In genomic region chr15:58383876-58384275, GRCh38 we compare ENCODE assay signal across 13 cellular contexts. TPM values are rescaled to one million over a fixed set of nuclear protein-coding genes. Genes with fewer than 3 reads are reported as not detected.
DNase-seq lines count a peak whose midpoint lies in the region; TF ChIP-seq lines count a peak whose summit lies in the region.
"Had no signal": no experiment of that assay in that cellular context is flagged by ENCODE, and none has a peak within 500 bp of the region (broad histone marks: within the 10 kb centered on the region; RNA-seq: fewer than 3 reads in every experiment).

No MANE protein-coding gene starts in this region.

- TF ChIP-seq CTCF in GM13977 (IDR thresholded peaks at IDR 0.05; ENCODE audit: extremely low read depth, insufficient read depth, missing control alignments): no peak

- no peaks in the 10 kb centered on the region for H3K9me3 Mint-ChIP-seq in activated naive CD8-positive, alpha-beta T cell (ENCODE audit: low read depth)

- H3K4me3 ChIP-seq in H7 (ENCODE audit: insufficient read depth, low read depth, low read length) (no peak overlapping the region), MG63 (no peak overlapping the region)
- H3K4me3 ChIP-seq: colonic mucosa had no signal

- H3K36me3 ChIP-seq in H7 (replicated peaks; ENCODE audit: control insufficient read depth, insufficient read depth, low read length) (no peaks in the 10 kb centered on the region), MG63 (no peaks in the 10 kb centered on the region)
- H3K36me3 ChIP-seq: colonic mucosa had no signal

- no peaks in the 10 kb centered on the region for H3K9me3 ChIP-seq in MG63
- H3K9me3 ChIP-seq: colonic mucosa had no signal

- H3K27me3 Mint-ChIP-seq in activated naive CD8-positive, alpha-beta T cell: no peaks in the 10 kb centered on the region
- H3K27me3 Mint-ChIP-seq: naive thymus-derived CD4-positive, alpha-beta T cell had no signal

- peaks cover 16% of the 10 kb centered on the region for H3K4me1 Mint-ChIP-seq in activated naive CD8-positive, alpha-beta T cell (ENCODE audit: low read depth)

- H3K27ac Mint-ChIP-seq in activated naive CD8-positive, alpha-beta T cell: peak overlapping the region; percentile 79
- H3K27ac Mint-ChIP-seq: naive thymus-derived CD4-positive, alpha-beta T cell had no signal

- H3K36me3 Mint-ChIP-seq in activated naive CD8-positive, alpha-beta T cell: no peaks in the 10 kb centered on the region
- H3K36me3 Mint-ChIP-seq: CD8-positive, alpha-beta memory T cell; naive thymus-derived CD4-positive, alpha-beta T cell had no signal

- H3K27me3 ChIP-seq in H7 (ENCODE audit: control insufficient read depth, insufficient read depth, low read length) (no peaks in the 10 kb centered on the region), MG63 (no peaks in the 10 kb centered on the region)
- H3K27me3 ChIP-seq: colonic mucosa had no signal

- DNase-seq in H7: peak; percentile 34
- peak; percentile 65 for DNase-seq in NCI-H524 treated with DMSO at 0.1 percent for 48 hours (lab: John Stamatoyannopoulos, UW)
- peak; percentile 70 for DNase-seq in stimulated activated CD4-positive, alpha-beta T cell treated with anti-CD3 and anti-CD28 coated beads, Interleukin-1b, Interleukin-23, amount 100 ng/mL, for 48 hours
- DNase-seq in NCI-H446 treated with DMSO at 0.1 percent for 48 hours (lab: John Stamatoyannopoulos, UW): no peak
- no peak for DNase-seq in GM13977 (ENCODE audit: low spot score)
- no peak for DNase-seq in MG63
- DNase-seq in HEK293T (ENCODE audit: extremely low spot score): no peak
- DNase-seq: colonic mucosa; naive thymus-derived CD4-positive, alpha-beta T cell; NCI-H1694; substantia nigra had no signal

- POLR2A ChIA-PET in HEK293T (lab: Yijun Ruan, JAX): no interaction called here

- in situ Hi-C loops in GM13977 (cut with MboI; ENCODE audit: low pct_unique_long_range_greater_than_20kb, low sequenced_read_pairs, unreplicated experiment): no loop called here

- CTCF ChIA-PET in HEK293T (lab: Yijun Ruan, JAX): no interaction called here

- H3K4me3 Mint-ChIP-seq in activated naive CD8-positive, alpha-beta T cell: no peak overlapping the region
- H3K4me3 Mint-ChIP-seq: CD8-positive, alpha-beta memory T cell; naive thymus-derived CD4-positive, alpha-beta T cell had no signal

TF ChIP-seq in HEK293T, 16 proteins besides CTCF, POLR2A, EP300 and RAD21:
- TF ChIP-seq NFRKB (IDR thresholded peaks at IDR 0.05) (no peak), FOXM1 (IDR thresholded peaks at IDR 0.05; ENCODE audit: borderline replicate concordance) (no peak), SUZ12 (IDR thresholded peaks at IDR 0.05) (no peak), CTBP1 (IDR thresholded peaks at IDR 0.05; ENCODE audit: borderline replicate concordance) (no peak), ARNT (IDR thresholded peaks at IDR 0.05) (no peak), LEF1 (IDR thresholded peaks at IDR 0.05; ENCODE audit: borderline replicate concordance) (no peak), PKNOX1 (IDR thresholded peaks at IDR 0.05) (no peak), HDGF (IDR thresholded peaks at IDR 0.05; ENCODE audit: borderline replicate concordance) (no peak), SP1 (IDR thresholded peaks at IDR 0.05) (no peak), TARDBP (IDR thresholded peaks at IDR 0.05) (no peak), FOXK2 (IDR thresholded peaks at IDR 0.05) (no peak), FOXA1 (IDR thresholded peaks at IDR 0.05) (no peak), ZNF384 (IDR thresholded peaks at IDR 0.05) (no peak), L3MBTL2 (conservative IDR thresholded peaks at IDR 0.05) (no peak), BHLHE40 (IDR thresholded peaks at IDR 0.05; ENCODE audit: borderline replicate concordance) (no peak), ELF4 (IDR thresholded peaks at IDR 0.05) (no peak)

RNA-seq across cellular contexts. Expression of gene LIPC, which starts 47.9 kb away (rescaled TPM):
- total RNA-seq in H7 (2014; rRNA removed; shearing (Covaris generic)): not detected in 2 replicates
- 0.16 TPM in 1 of 2 replicates, not detected in the other for total RNA-seq in MG63 (2014; rRNA removed; shearing (Covaris generic); ENCODE audit: low replicate concordance)

Comparison
In these comparisons a context has a peak if more than half of its experiments do, and no peak if none do; other contexts are left out.
1. DNase-seq: peak in H7 (single experiment), NCI-H524 treated with DMSO at 0.1 percent for 48 hours (single experiment) and stimulated activated CD4-positive, alpha-beta T cell treated with anti-CD3 and anti-CD28 coated beads, Interleukin-1b, Interleukin-23, amount 100 ng/mL, for 48 hours (single experiment); none in NCI-H446 treated with DMSO at 0.1 percent for 48 hours (single experiment), GM13977 (single experiment), MG63 (single experiment) and HEK293T (single experiment).